In genomic region chr17:8793649-8794048, GRCh38 we compare ENCODE assay signal across 1 cellular context.
TF ChIP-seq lines count a peak whose summit lies in the region.

No MANE protein-coding gene starts in this region.

TF ChIP-seq in GM12878, 131 proteins besides CTCF, POLR2A, EP300 and RAD21:
- TF ChIP-seq POU2F2 (IDR thresholded peaks at IDR 0.05; ENCODE audit: borderline replicate concordance, low read depth, low read length), result no peak
- 0 out of 2 replicates have a peak, but pooled peaks have one; percentile 9 for TF ChIP-seq BMI1 (IDR thresholded peaks at IDR 0.05; ENCODE audit: borderline replicate concordance)
